In the genomic region with DNA sequence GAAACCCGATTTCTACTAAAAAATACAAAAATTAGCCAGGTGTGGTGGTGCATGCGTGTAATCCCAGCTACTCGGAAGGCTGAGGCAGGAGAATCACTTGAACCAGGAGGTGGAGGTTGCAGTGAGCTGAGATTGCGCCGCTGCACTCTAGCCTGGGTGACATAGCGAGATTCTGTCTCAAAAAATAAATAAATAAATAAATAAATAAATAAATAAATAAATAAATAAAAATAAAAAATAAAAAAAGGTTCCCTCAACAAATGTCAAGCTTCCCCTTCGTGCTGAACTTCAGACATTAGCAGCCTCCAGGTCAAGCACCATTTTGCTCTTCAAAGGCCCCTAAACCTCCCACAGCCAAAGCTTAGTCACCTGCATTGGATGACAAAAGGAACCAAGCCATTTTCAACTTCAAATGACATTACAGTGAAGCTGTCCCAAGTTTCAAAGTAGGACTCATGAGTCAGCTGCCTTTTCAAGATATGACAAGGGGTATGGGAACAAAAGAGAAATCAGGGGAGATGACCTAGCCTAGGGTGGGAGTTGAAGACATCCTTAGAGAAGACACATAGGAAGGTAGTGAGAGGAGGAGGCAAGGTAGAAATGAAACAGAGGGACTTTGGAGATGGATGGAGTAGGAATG, we compare ENCODE assay signal across 1 cellular context. TPM values are rescaled to one million over a fixed set of nuclear protein-coding genes. Genes with fewer than 3 reads are reported as not detected.
"Had no signal": no experiment of that assay in that cellular context is flagged by ENCODE, and none has a peak within 500 bp of the region (broad histone marks: within the 10 kb centered on the region; RNA-seq: fewer than 3 reads in every experiment).

No MANE protein-coding gene starts in this region.

RNA-seq across cellular contexts. Expression of a gene that starts 49.6 kb away (rescaled TPM):
- polyA plus RNA-seq: neural cell had no signal
